8 cellular contexts compared by ENCODE assay signal in genomic region chr17:50918933-50919296, GRCh38. TPM values are rescaled to one million over a fixed set of nuclear protein-coding genes. Genes with fewer than 3 reads are reported as not detected.
DNase-seq lines count a peak whose midpoint lies in the region; ATAC-seq and TF ChIP-seq lines count a peak whose summit lies in the region.

No MANE protein-coding gene starts in this region.

- H3K27ac ChIP-seq in parathyroid adenoma (peak overlapping the region; percentile 93), ovary (peak overlapping the region in 1 of 2 donors; percentile 8)

- peaks cover 2% of the 10 kb centered on the region for H3K79me2 ChIP-seq in parathyroid adenoma

- H3K9me3 Mint-ChIP-seq in effector memory CD8-positive, alpha-beta T cell: no peaks in the 10 kb centered on the region

- peak overlapping the region; percentile 30 for H2AFZ ChIP-seq in parathyroid adenoma

- H3K4me1 ChIP-seq in parathyroid adenoma (peaks cover 49% of the 10 kb centered on the region), ovary (ENCODE audit: insufficient read depth) (peaks cover 11% of the 10 kb centered on the region)

- H3K9me3 ChIP-seq in parathyroid adenoma (ENCODE audit: control insufficient read depth, low read length) (no peaks in the 10 kb centered on the region), ovary (no peaks in the 10 kb centered on the region)

- H3K27ac Mint-ChIP-seq in effector memory CD8-positive, alpha-beta T cell: peak overlapping the region; percentile 99 to 100

- TF ChIP-seq POLR2A in ovary (IDR thresholded peaks at IDR 0.05): no peak

- intact Hi-C loops in ovary (cut with DNase I): no loop called here

- peak overlapping the region; percentile 79 to 81 for H3K4me3 Mint-ChIP-seq in effector memory CD8-positive, alpha-beta T cell

- no peaks in the 10 kb centered on the region for H3K27me3 Mint-ChIP-seq in effector memory CD8-positive, alpha-beta T cell

- H3K27me3 ChIP-seq in parathyroid adenoma (ENCODE audit: control insufficient read depth, insufficient read depth, low read length) (no peaks in the 10 kb centered on the region), ovary (no peaks in the 10 kb centered on the region)

- no peak overlapping the region for H3K4me3 ChIP-seq in parathyroid adenoma (ENCODE audit: low read depth, low read length)
- no peak overlapping the region for H3K4me3 ChIP-seq in foreskin fibroblast (ENCODE audit: low read depth in 1 of 2, low read length in 2 of 2)
- H3K4me3 ChIP-seq in ovary: no peak overlapping the region

- 77 to 86% (median 81%) methylated on average over 5 of the region's 5 CpGs for WGBS in ovary, 3 donors

- TF ChIP-seq EP300 in ovary (IDR thresholded peaks at IDR 0.05): no peak

- DNase-seq in CD1c-positive myeloid dendritic cell (ENCODE audit: extremely low spot score) (peak; percentile 87), T-helper 9 cell (peak; percentile 26), foreskin fibroblast (no peak), SHP77 treated with DMSO at 0.1 percent for 48 hours (lab: John Stamatoyannopoulos, UW) (no peak), ovary (no peak)
- peak in 1 of 3 experiments; percentile 14 for DNase-seq in effector memory CD8-positive, alpha-beta T cell

- H3K4me1 Mint-ChIP-seq in effector memory CD8-positive, alpha-beta T cell (ENCODE audit: low read depth in 2 of 2): peaks cover 13 to 35% of the 10 kb centered on the region in 2 donors

- no peak overlapping the region for H3K9ac ChIP-seq in parathyroid adenoma

- H3K36me3 Mint-ChIP-seq in effector memory CD8-positive, alpha-beta T cell (ENCODE audit: insufficient read depth): peaks cover 14% of the 10 kb centered on the region

- H3K36me3 ChIP-seq in parathyroid adenoma (ENCODE audit: control insufficient read depth, insufficient read depth, low read length) (no peaks in the 10 kb centered on the region), ovary (no peaks in the 10 kb centered on the region)

- TF ChIP-seq CTCF in parathyroid adenoma (IDR thresholded peaks at IDR 0.05) (no peak), foreskin fibroblast (IDR thresholded peaks at IDR 0.05; ENCODE audit: low read depth, low read length) (no peak), ovary (IDR thresholded peaks at IDR 0.05) (no peak)

- peak; percentile 7 for ATAC-seq in effector memory CD8-positive, alpha-beta T cell (replicated peaks)
- ATAC-seq in HG03342 (IDR thresholded peaks at IDR 0.05; ENCODE audit: unreplicated experiment): no peak

- peak overlapping the region; percentile 52 for H3K4me2 ChIP-seq in parathyroid adenoma (ENCODE audit: low read length)

RNA-seq across cellular contexts. Expression of gene TOB1, which starts 52.8 kb away (rescaled TPM):
- total RNA-seq in ovary: 100 to 1,000 TPM in 1 of 7 donors, 10 to 100 TPM in 6; 28.6 to 150 (median 79.2) TPM
- polyA plus RNA-seq in ovary: 10 to 100 TPM; 19.6 to 49.3 TPM

Comparison
In these comparisons a context has a peak if more than half of its experiments do, and no peak if none do; other contexts are left out.
1. DNase-seq: peak in CD1c-positive myeloid dendritic cell (single experiment) and T-helper 9 cell (single experiment); none in foreskin fibroblast (0 of 2), SHP77 treated with DMSO at 0.1 percent for 48 hours (single experiment) and ovary (0 of 5).